ENCODE assay signal across 9 cellular contexts in the genomic region with DNA sequence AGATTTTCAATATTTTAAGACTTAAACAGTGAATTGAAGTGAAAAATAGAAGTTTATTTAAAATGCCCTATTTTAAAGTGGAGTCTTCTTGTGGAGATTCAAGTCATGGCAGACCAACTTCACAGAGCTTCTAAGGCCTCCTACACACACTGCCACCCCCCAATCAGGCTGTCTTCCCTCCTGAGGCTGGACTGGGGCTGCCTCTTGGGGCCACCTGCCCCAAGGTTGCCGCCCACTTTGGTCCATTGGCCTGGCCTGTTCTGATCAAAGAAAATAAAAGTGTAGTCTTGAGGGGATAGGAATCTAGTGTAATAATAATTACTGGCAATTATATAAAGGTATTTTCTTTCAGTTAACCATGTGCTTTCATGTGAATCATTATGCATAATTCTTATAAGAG. TPM values are rescaled to one million over a fixed set of nuclear protein-coding genes. Genes with fewer than 3 reads are reported as not detected.
DNase-seq lines count a peak whose midpoint lies in the region; ATAC-seq and TF ChIP-seq lines count a peak whose summit lies in the region.
"Had no signal": no experiment of that assay in that cellular context is flagged by ENCODE, and none has a peak within 500 bp of the region (broad histone marks: within the 10 kb centered on the region; RNA-seq: fewer than 3 reads in every experiment).

No MANE protein-coding gene starts in this region.

- peak overlapping the region; percentile 89; the same call in 1 of the 2 replicates for H3K9ac ChIP-seq in HUES64 (ENCODE audit: low read depth, low read length)

- H3K27ac Mint-ChIP-seq in naive thymus-derived CD4-positive, alpha-beta T cell = peak overlapping the region in 1 of 9 donors; percentile 87
- H3K27ac Mint-ChIP-seq in progenitor cell of endocrine pancreas = no peak overlapping the region

- CTCF ChIA-PET in naive thymus-derived CD4-positive, alpha-beta T cell (lab: Charles Lee) = no interaction called here

- DNase-seq in BE2C (no peak), coronary artery (ENCODE audit: low spot score) (no peak), EL (no peak), progenitor cell of endocrine pancreas (ENCODE audit: low spot score, unreplicated experiment) (no peak)
- no peak for DNase-seq in naive thymus-derived CD4-positive, alpha-beta T cell
- DNase-seq: activated CD4-positive, CD25-positive, alpha-beta regulatory T cell treated with anti-CD3 and anti-CD28 coated beads, Interleukin-2, amount 50 U/mL, for 72 hours had no signal

- POLR2A ChIA-PET in naive thymus-derived CD4-positive, alpha-beta T cell (lab: Charles Lee) = interaction anchor here (0.6 to 2.2 kb wide), 4 partner anchors 14 to 547 kb away, joined by 3 to 6 read pairs (median 5); no protein-coding TSS in a partner anchor

- H3K27ac ChIP-seq in HUES64 (ENCODE audit: low read depth, low read length) (no peak overlapping the region), coronary artery (no peak overlapping the region)
- H3K27ac ChIP-seq in naive thymus-derived CD4-positive, alpha-beta T cell (ENCODE audit: low read depth, low read length) = peak overlapping the region; percentile 87

- H3K27me3 ChIP-seq in BE2C = no peaks in the 10 kb centered on the region
- H3K27me3 ChIP-seq in HUES64 (ENCODE audit: insufficient read depth, low read length) = no peaks in the 10 kb centered on the region
- H3K27me3 ChIP-seq in naive thymus-derived CD4-positive, alpha-beta T cell (ENCODE audit: control insufficient read depth in 2 of 2, insufficient read depth in 2 of 2, low read length in 2 of 2) = no peaks in the 10 kb centered on the region

- no peak overlapping the region for H3K4me3 Mint-ChIP-seq in naive thymus-derived CD4-positive, alpha-beta T cell
- no peak overlapping the region for H3K4me3 Mint-ChIP-seq in progenitor cell of endocrine pancreas (ENCODE audit: low read depth)

- H3K4me3 ChIP-seq in BE2C (ENCODE audit: low read depth, low read length) (peak overlapping the region; percentile 90), HUES64 (ENCODE audit: low read length) (peak overlapping the region; percentile 66), coronary artery (peak overlapping the region; percentile 85)
- H3K4me3 ChIP-seq in naive thymus-derived CD4-positive, alpha-beta T cell (ENCODE audit: low read length) = peak overlapping the region; percentile 68

- no peaks in the 10 kb centered on the region for H3K9me3 Mint-ChIP-seq in naive thymus-derived CD4-positive, alpha-beta T cell
- H3K9me3 Mint-ChIP-seq in progenitor cell of endocrine pancreas (ENCODE audit: low read depth) = no peaks in the 10 kb centered on the region

- TF ChIP-seq CTCF in BE2C (IDR thresholded peaks at IDR 0.05; ENCODE audit: low read depth, low read length) (no peak), coronary artery (IDR thresholded peaks at IDR 0.05) (no peak), progenitor cell of endocrine pancreas (IDR thresholded peaks at IDR 0.05; ENCODE audit: unreplicated experiment) (no peak)

- H3K4me1 ChIP-seq in BE2C = no peaks in the 10 kb centered on the region
- H3K4me1 ChIP-seq in HUES64 (ENCODE audit: insufficient read depth, low read length) = peaks cover 12% of the 10 kb centered on the region; the same call in 1 of the 2 replicates
- H3K4me1 ChIP-seq in naive thymus-derived CD4-positive, alpha-beta T cell (ENCODE audit: control insufficient read depth in 2 of 2, insufficient read depth in 2 of 2, low read length in 2 of 2) = peaks cover 20 to 25% of the 10 kb centered on the region in 2 donors

- H3K36me3 ChIP-seq in BE2C = peaks cover 2% of the 10 kb centered on the region
- H3K36me3 ChIP-seq in HUES64 (ENCODE audit: insufficient read depth, low read length) = peaks cover 21% of the 10 kb centered on the region
- peaks cover 0 to 12% (median 0%) of the 10 kb centered on the region in 3 experiments for H3K36me3 ChIP-seq in naive thymus-derived CD4-positive, alpha-beta T cell (ENCODE audit: control insufficient read depth in 2 of 3, insufficient read depth in 3 of 3, low read length in 3 of 3)

- peaks cover 2 to 15% (median 11%) of the 10 kb centered on the region in 5 donors for H3K36me3 Mint-ChIP-seq in naive thymus-derived CD4-positive, alpha-beta T cell
- peaks cover 2% of the 10 kb centered on the region for H3K36me3 Mint-ChIP-seq in progenitor cell of endocrine pancreas (ENCODE audit: insufficient read depth)

- H3K9me3 ChIP-seq in BE2C (no peaks in the 10 kb centered on the region), HUES64 (ENCODE audit: insufficient read depth, low read depth, low read length) (no peaks in the 10 kb centered on the region)
- H3K9me3 ChIP-seq in naive thymus-derived CD4-positive, alpha-beta T cell (ENCODE audit: control insufficient read depth in 2 of 3, low read length in 3 of 3) = no peaks in the 10 kb centered on the region

- intact Hi-C loops in naive thymus-derived CD4-positive, alpha-beta T cell (cut with micrococcal nuclease) = loop anchor here (1.0 to 10.0 kb wide), 3 partner anchors 10 to 1122 kb away; a partner anchor contains a TSS

- ATAC-seq in naive thymus-derived CD4-positive, alpha-beta T cell = no peak
- ATAC-seq in HG03439 (IDR thresholded peaks at IDR 0.05; ENCODE audit: unreplicated experiment) = no peak
- no peak for ATAC-seq in GM21576 (IDR thresholded peaks at IDR 0.05; ENCODE audit: unreplicated experiment)

- peaks cover 28 to 62% (median 49%) of the 10 kb centered on the region in 7 donors for H3K4me1 Mint-ChIP-seq in naive thymus-derived CD4-positive, alpha-beta T cell
- H3K4me1 Mint-ChIP-seq in progenitor cell of endocrine pancreas (ENCODE audit: low read depth) = peaks cover 7% of the 10 kb centered on the region

- H3K27me3 Mint-ChIP-seq in naive thymus-derived CD4-positive, alpha-beta T cell = no peaks in the 10 kb centered on the region
- no peaks in the 10 kb centered on the region for H3K27me3 Mint-ChIP-seq in progenitor cell of endocrine pancreas

- WGBS in HUES64 = 88% methylated on average over 1 of the region's 1 CpG

RNA-seq across cellular contexts. Expression of a gene that starts 1.3 kb away (rescaled TPM):
- polyA plus RNA-seq in BE2C (2012; ENCODE audit: insufficient read depth, insufficient read length, low read depth) = 22.6 TPM
- polyA plus RNA-seq in HUES64 (2013, experiment 1 of 2) = 29.4 TPM
- 30.9 TPM for polyA plus RNA-seq in HUES64 (2013, experiment 2 of 2)
- 10 to 100 TPM; 25.8 to 42.5 (median 31.7) TPM for total RNA-seq in naive thymus-derived CD4-positive, alpha-beta T cell
- 10 to 100 TPM; 20.8 to 21.3 TPM for polyA plus RNA-seq in naive thymus-derived CD4-positive, alpha-beta T cell
- 41.1 and 49.3 TPM in 2 replicates for total RNA-seq in progenitor cell of endocrine pancreas

RNA-seq across cellular contexts. Expression of a gene that starts 1.4 kb away (rescaled TPM):
- polyA plus RNA-seq in BE2C (2012; ENCODE audit: insufficient read depth, insufficient read length, low read depth) = 4.2 TPM
- 35.5 TPM for polyA plus RNA-seq in HUES64 (2013, experiment 1 of 2)
- polyA plus RNA-seq in HUES64 (2013, experiment 2 of 2) = 34.6 TPM
- total RNA-seq in naive thymus-derived CD4-positive, alpha-beta T cell = 10 to 100 TPM; 19.4 to 77.7 (median 43.2) TPM
- polyA plus RNA-seq in naive thymus-derived CD4-positive, alpha-beta T cell = 10 to 100 TPM; 49.1 to 59.7 TPM
- total RNA-seq in progenitor cell of endocrine pancreas = 36.6 and 37.7 TPM in 2 replicates

RNA-seq across cellular contexts. Expression of a gene that starts 23.2 kb away (rescaled TPM):
- 0.37 TPM for polyA plus RNA-seq in BE2C (2012; ENCODE audit: insufficient read depth, insufficient read length, low read depth)
- 0.70 TPM for polyA plus RNA-seq in HUES64 (2013, experiment 1 of 2)
- 1.8 TPM for polyA plus RNA-seq in HUES64 (2013, experiment 2 of 2)
- total RNA-seq in naive thymus-derived CD4-positive, alpha-beta T cell = under 1 TPM; 0.16 to 0.69 (median 0.44) TPM
- under 1 TPM in 1 of 2 donors, not detected in 1; 0.54 TPM for polyA plus RNA-seq in naive thymus-derived CD4-positive, alpha-beta T cell
- 2.6 and 2.7 TPM in 2 replicates for total RNA-seq in progenitor cell of endocrine pancreas
